Comparison of ENCODE assay signal across 20 cellular contexts in the genomic region with DNA sequence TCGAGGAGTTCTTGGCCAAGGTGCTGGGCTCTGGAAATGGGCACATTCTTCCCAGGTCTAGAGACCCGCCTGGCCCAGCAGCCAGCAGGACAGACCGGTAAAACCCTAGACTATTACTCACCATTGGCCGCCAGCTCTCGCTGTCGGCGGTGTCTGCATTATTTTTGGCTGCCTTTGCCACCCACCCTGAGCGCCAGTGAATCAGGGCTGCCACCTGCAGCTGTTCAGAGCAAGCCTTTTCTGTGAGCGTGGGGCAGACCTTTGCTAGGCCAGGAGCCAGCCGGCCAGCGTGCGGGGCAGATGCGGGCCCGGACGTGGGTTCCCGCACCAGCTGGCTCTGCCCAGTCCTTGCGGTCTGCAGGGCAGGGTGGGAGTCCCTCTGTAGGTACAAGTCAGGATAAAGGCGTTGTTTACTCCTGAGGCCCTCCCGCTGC. TPM values are rescaled to one million over a fixed set of nuclear protein-coding genes. Genes with fewer than 3 reads are reported as not detected.
DNase-seq lines count a peak whose midpoint lies in the region; ATAC-seq, FAIRE-seq and TF ChIP-seq lines count a peak whose summit lies in the region.
"Had no signal": no experiment of that assay in that cellular context is flagged by ENCODE, and none has a peak within 500 bp of the region (broad histone marks: within the 10 kb centered on the region; RNA-seq: fewer than 3 reads in every experiment).

No MANE protein-coding gene starts in this region.

- no peak overlapping the region; the same call in 1 of the 2 replicates for H3K9ac ChIP-seq in BLaER1
- no peak overlapping the region for H3K9ac ChIP-seq in PC-3 (ENCODE audit: low read length)

- H3K4me1 ChIP-seq in BLaER1 = peaks cover 53% of the 10 kb centered on the region
- H3K4me1 ChIP-seq in psoas muscle = no peaks in the 10 kb centered on the region
- no peaks in the 10 kb centered on the region for H3K4me1 ChIP-seq in PC-3 (ENCODE audit: insufficient read depth, low read length)
- H3K4me1 ChIP-seq: SJCRH30 had no signal

- peak overlapping the region; percentile 62 for H3K27ac ChIP-seq in BLaER1
- no peak overlapping the region for H3K27ac ChIP-seq in psoas muscle
- H3K27ac ChIP-seq in PC-3 (ENCODE audit: low read length) = no peak overlapping the region
- H3K27ac ChIP-seq: SJCRH30 had no signal

- H3K9me2 ChIP-seq in PC-3 (replicated peaks; ENCODE audit: low read length) = no peaks in the 10 kb centered on the region

- H3K9me3 ChIP-seq in BLaER1 (no peaks in the 10 kb centered on the region), MG63 (no peaks in the 10 kb centered on the region), psoas muscle (no peaks in the 10 kb centered on the region), PC-3 (ENCODE audit: low read length) (no peaks in the 10 kb centered on the region)
- H3K9me3 ChIP-seq: SJCRH30 had no signal

- H3K27me3 Mint-ChIP-seq in natural killer cell treated with Interleukin-12 subunit alpha and Interleukin-12 subunit beta and Interleukin-15 and Interleukin-18, amount 100 ng/mL, for 72 hours = no peaks in the 10 kb centered on the region
- H3K27me3 Mint-ChIP-seq: B cell had no signal

- DNase-seq in MG63 = peak; percentile 47
- peak; percentile 4 to 47 for DNase-seq in frontal cortex (ENCODE audit: low spot score in 2 of 2)
- DNase-seq in psoas muscle = no peak
- DNase-seq in AG08395 (ENCODE audit: low spot score) = no peak
- no peak for DNase-seq in PC-3
- no peak for DNase-seq in omental fat pad (ENCODE audit: low spot score)
- no peak for DNase-seq in natural killer cell treated with Interleukin-12 subunit alpha and Interleukin-12 subunit beta and Interleukin-15 and Interleukin-18, amount 100 ng/mL, for 72 hours (ENCODE audit: low spot score)
- DNase-seq: ACHN; CD8-positive, alpha-beta T cell; NCI-H1105; NCI-H1930; NCI-H2171 treated with DMSO at 0.1 percent for 48 hours; NCI-H510A; SJCRH30 had no signal

- H3K4me3 Mint-ChIP-seq in natural killer cell treated with Interleukin-12 subunit alpha and Interleukin-12 subunit beta and Interleukin-15 and Interleukin-18, amount 100 ng/mL, for 72 hours = no peak overlapping the region
- H3K4me3 Mint-ChIP-seq: B cell; CD8-positive, alpha-beta T cell; GM23338 had no signal

- H2AFZ ChIP-seq in PC-3 (ENCODE audit: low read length) = no peak overlapping the region
- H2AFZ ChIP-seq: GM23338 had no signal

- BruUV-seq in PC-3 (replicated peaks; lab: Mats Ljungman, UMichigan) = no TSS peak

- H3K9me3 Mint-ChIP-seq in natural killer cell treated with Interleukin-12 subunit alpha and Interleukin-12 subunit beta and Interleukin-15 and Interleukin-18, amount 100 ng/mL, for 72 hours = no peaks in the 10 kb centered on the region
- H3K9me3 Mint-ChIP-seq: CD8-positive, alpha-beta T cell; GM23338 had no signal

- H3K36me3 ChIP-seq in BLaER1 (peaks cover 96% of the 10 kb centered on the region), MG63 (no peaks in the 10 kb centered on the region), psoas muscle (ENCODE audit: insufficient read depth in 1 of 2, low read depth in 1 of 2) (peaks cover 0 to 99% of the 10 kb centered on the region in 2 donors), PC-3 (ENCODE audit: low read depth, low read length) (no peaks in the 10 kb centered on the region)
- H3K36me3 ChIP-seq: SJCRH30 had no signal

- peaks cover 0 to 6% of the 10 kb centered on the region in 2 donors for H3K4me1 Mint-ChIP-seq in natural killer cell treated with Interleukin-12 subunit alpha and Interleukin-12 subunit beta and Interleukin-15 and Interleukin-18, amount 100 ng/mL, for 72 hours (ENCODE audit: low read depth in 2 of 2)
- H3K4me1 Mint-ChIP-seq: B cell, GM23338 had no signal

- H3K4me2 ChIP-seq in BLaER1 (peak overlapping the region; percentile 69), PC-3 (ENCODE audit: low read length) (no peak overlapping the region)
- H3K4me2 ChIP-seq: GM23338 had no signal

- WGBS in psoas muscle, 3 donors = 53 to 77% (median 76%) methylated on average over 19 of the region's 19 CpGs

- intact Hi-C loops in psoas muscle (cut with DNase I) = no loop called here
- intact Hi-C loops in PC-3 (cut with micrococcal nuclease) = no loop called here

- H3K27me3 ChIP-seq in BLaER1 = no peaks in the 10 kb centered on the region
- no peaks in the 10 kb centered on the region for H3K27me3 ChIP-seq in MG63
- no peaks in the 10 kb centered on the region for H3K27me3 ChIP-seq in psoas muscle (ENCODE audit: insufficient read depth in 3 of 3, low read length in 2 of 3)
- H3K27me3 ChIP-seq in PC-3 (ENCODE audit: low read length) = no peaks in the 10 kb centered on the region
- H3K27me3 ChIP-seq: SJCRH30 had no signal

- H3F3A ChIP-seq in PC-3 (ENCODE audit: low read length, unreplicated experiment) = no peaks in the 10 kb centered on the region

- POLR2A ChIA-PET in PC-3 (lab: Charles Lee; ENCODE audit: unreplicated experiment) = no interaction called here

- H3K4me3 ChIP-seq in BLaER1 (no peak overlapping the region), MG63 (no peak overlapping the region), psoas muscle (no peak overlapping the region), PC-3 (ENCODE audit: low read length) (no peak overlapping the region)
- H3K4me3 ChIP-seq: GM23338, K562, SJCRH30 had no signal

- no peaks in the 10 kb centered on the region for H3K36me3 Mint-ChIP-seq in natural killer cell treated with Interleukin-12 subunit alpha and Interleukin-12 subunit beta and Interleukin-15 and Interleukin-18, amount 100 ng/mL, for 72 hours

- no peak for FAIRE-seq in frontal cortex (lab: Jason Lieb, UNC)
- FAIRE-seq: D721Med, HTR-8/SVneo, K562 had no signal

- H3K79me2 ChIP-seq in PC-3 (ENCODE audit: low read length) = no peaks in the 10 kb centered on the region

- H4K20me1 ChIP-seq in BLaER1 (no peaks in the 10 kb centered on the region), PC-3 (ENCODE audit: low read length) (no peaks in the 10 kb centered on the region)

- CTCF ChIA-PET in PC-3 (lab: Charles Lee) = no interaction called here

- no peak overlapping the region for H3K27ac Mint-ChIP-seq in natural killer cell treated with Interleukin-12 subunit alpha and Interleukin-12 subunit beta and Interleukin-15 and Interleukin-18, amount 100 ng/mL, for 72 hours
- H3K27ac Mint-ChIP-seq: B cell; CD8-positive, alpha-beta T cell; GM23338 had no signal

- peak; percentile 42 to 79 (median 50) for ATAC-seq in psoas muscle
- ATAC-seq in PC-3 = no peak
- no peak for ATAC-seq in omental fat pad (ENCODE audit: low FRiP score)
- no peak for ATAC-seq in natural killer cell treated with Interleukin-12 subunit alpha and Interleukin-12 subunit beta and Interleukin-15 and Interleukin-18, amount 100 ng/mL, for 72 hours
- ATAC-seq: CD8-positive, alpha-beta T cell; GM23338; K562 had no signal

- TF ChIP-seq CTCF in psoas muscle (IDR thresholded peaks at IDR 0.05) (no peak), PC-3 (conservative IDR thresholded peaks at IDR 0.05; ENCODE audit: low read depth, low read length) (no peak), omental fat pad (IDR thresholded peaks at IDR 0.05) (no peak)

RNA-seq across cellular contexts. Expression of gene CLEC18A, which starts 15.8 kb away (rescaled TPM):
- 0.03 TPM in 1 of 2 replicates, not detected in the other for total RNA-seq in MG63 (2014; rRNA removed; shearing (Covaris generic); ENCODE audit: low replicate concordance)
- 0.82 TPM for total RNA-seq in frontal cortex
- under 1 TPM in 2 of 4 donors, not detected in 2; 0.21 to 0.22 TPM for total RNA-seq in psoas muscle
- under 1 TPM; 0.10 to 0.27 (median 0.27) TPM for polyA plus RNA-seq in psoas muscle
- total RNA-seq in PC-3 (2014; rRNA removed) = 0.22 TPM in 1 of 2 replicates, not detected in the other
- 1 to 10 TPM in 2 of 4 donors, under 1 TPM in 2; 0.48 to 2.7 (median 1.4) TPM for total RNA-seq in omental fat pad
- total RNA-seq in natural killer cell treated with Interleukin-12 subunit alpha and Interleukin-12 subunit beta and Interleukin-15 and Interleukin-18, amount 100 ng/mL, for 72 hours = 1 to 10 TPM; 2.2 to 5.1 TPM

Comparison
In these comparisons a context has a peak if more than half of its experiments do, and no peak if none do; other contexts are left out.
1. DNase-seq: peak in MG63 (single experiment) and frontal cortex (2 of 2); none in psoas muscle (0 of 2), AG08395 (single experiment), PC-3 (single experiment), omental fat pad (single experiment) and natural killer cell treated with Interleukin-12 subunit alpha and Interleukin-12 subunit beta and Interleukin-15 and Interleukin-18, amount 100 ng/mL, for 72 hours (single experiment).
2. ATAC-seq: peak in psoas muscle (4 of 4); none in PC-3 (single experiment), omental fat pad (single experiment) and natural killer cell treated with Interleukin-12 subunit alpha and Interleukin-12 subunit beta and Interleukin-15 and Interleukin-18, amount 100 ng/mL, for 72 hours (0 of 2).